In genomic region chr5:84382363-84383295, GRCh38 we compare ENCODE assay signal across 1 cellular context.
TF ChIP-seq lines count a peak whose summit lies in the region.

No MANE protein-coding gene starts in this region.

TF ChIP-seq in HEK293, 187 proteins besides CTCF, POLR2A, EP300 and RAD21 (continued from another document):
- peak; percentile 29; the same call in 1 of the 2 replicates for TF ChIP-seq PRDM10 (tag by site-specific recombination; IDR thresholded peaks at IDR 0.05)
- no peak for TF ChIP-seq ZNF645 (tag by site-specific recombination; IDR thresholded peaks at IDR 0.05)
- TF ChIP-seq ZNF341 (tag by site-specific recombination; IDR thresholded peaks at IDR 0.05; ENCODE audit: low read depth), result peak; percentile 51
- TF ChIP-seq ZNF585B (tag by site-specific recombination; IDR thresholded peaks at IDR 0.05), result 0 out of 2 replicates have a peak, but pooled peaks have one; percentile 9
- peak; percentile 97 for TF ChIP-seq ZBTB20 (tag by site-specific recombination; IDR thresholded peaks at IDR 0.05)
- TF ChIP-seq ZNF530 (tag by site-specific recombination; IDR thresholded peaks at IDR 0.05; ENCODE audit: low read depth), result no peak
- peak; percentile 80 for TF ChIP-seq ZNF366 (tag by site-specific recombination; conservative IDR thresholded peaks at IDR 0.05)
- peak; percentile 95 for TF ChIP-seq EGR2 (tag by site-specific recombination; IDR thresholded peaks at IDR 0.05; ENCODE audit: low read depth)
- TF ChIP-seq INSM2 (tag by site-specific recombination; IDR thresholded peaks at IDR 0.05), result no peak
- no peak for TF ChIP-seq ZNF23 (tag by site-specific recombination; IDR thresholded peaks at IDR 0.05; ENCODE audit: borderline replicate concordance)
- TF ChIP-seq ZNF501 (tag by site-specific recombination; IDR thresholded peaks at IDR 0.05), result peak; percentile 85; the same call in 1 of the 2 replicates
- TF ChIP-seq TRIM28 (IDR thresholded peaks at IDR 0.05; ENCODE audit: borderline replicate concordance, low read length), result no peak
- TF ChIP-seq ZNF404 (tag by site-specific recombination; IDR thresholded peaks at IDR 0.05), result no peak
- 0 out of 2 replicates have a peak, but pooled peaks have one; percentile 8 for TF ChIP-seq GLI4 (tag by site-specific recombination; IDR thresholded peaks at IDR 0.05)
- TF ChIP-seq ZBTB48 (tag by site-specific recombination; IDR thresholded peaks at IDR 0.05), result peak; percentile 29; the same call in 1 of the 2 replicates
- peak; percentile 58; the same call in 1 of the 2 replicates for TF ChIP-seq ZNF2 (tag by site-specific recombination; IDR thresholded peaks at IDR 0.05)
- no peak for TF ChIP-seq ZNF521 (tag by site-specific recombination; IDR thresholded peaks at IDR 0.05)
- peak; percentile 96 for TF ChIP-seq ZBTB26 (tag by site-specific recombination; optimal IDR thresholded peaks at IDR 0.05)
- peak; percentile 98 for TF ChIP-seq ZNF398 (tag by site-specific recombination; IDR thresholded peaks at IDR 0.05)
- TF ChIP-seq SALL2 (tag by site-specific recombination; IDR thresholded peaks at IDR 0.05; ENCODE audit: borderline replicate concordance), result no peak
- no peak for TF ChIP-seq ATF2 (tag by site-specific recombination; IDR thresholded peaks at IDR 0.05; ENCODE audit: low read depth)
TF ChIP-seq in HEK293: peak in this region for 43.
